ENCODE assay signal across 21 cellular contexts in genomic region chr6:95084867-95085266, GRCh38.
A peak's percentile ranks its signal among the peaks of the same experiment; 100 is the strongest.
DNase-seq lines count a peak whose midpoint lies in the region; ATAC-seq and TF ChIP-seq lines count a peak whose summit lies in the region.
"Had no signal": no experiment of that assay in that cellular context is flagged by ENCODE, and none has a peak within 500 bp of the region (broad histone marks: within the 10 kb centered on the region; RNA-seq: fewer than 3 reads in every experiment).

No MANE protein-coding gene starts in this region.

- H3K36me3 ChIP-seq in mesenchymal stem cell (ENCODE audit: control insufficient read depth in 1 of 2, insufficient read depth in 2 of 2, low read depth in 1 of 2, low read length in 2 of 2): no peaks in the 10 kb centered on the region
- no peaks in the 10 kb centered on the region for H3K36me3 ChIP-seq in vagina
- H3K36me3 ChIP-seq: Peyer's patch had no signal

- no peak overlapping the region for H3K9ac ChIP-seq in mesenchymal stem cell (ENCODE audit: low read length)

- H3K4me1 ChIP-seq in mesenchymal stem cell (ENCODE audit: control insufficient read depth, insufficient read depth, low read depth, low read length): no peaks in the 10 kb centered on the region
- H3K4me1 ChIP-seq in vagina: no peaks in the 10 kb centered on the region
- H3K4me1 ChIP-seq: Peyer's patch had no signal

- H3K23ac ChIP-seq in mesenchymal stem cell (ENCODE audit: low read length in 2 of 2): no peak overlapping the region

- H3K27me3 Mint-ChIP-seq in activated T-cell treated with anti-CD3 and anti-CD28 coated beads, Interleukin-2, amount 50 U/mL, for 72 hours (ENCODE audit: low read depth): no peaks in the 10 kb centered on the region
- H3K27me3 Mint-ChIP-seq: IgD-negative memory B cell had no signal

- intact Hi-C loops in Right ventricle myocardium superior (cut with DNase I): no loop called here
- intact Hi-C loops in left ventricle myocardium superior (cut with micrococcal nuclease): no loop called here
- intact Hi-C loops in vagina (cut with DNase I): no loop called here

- TF ChIP-seq POLR2A in vagina (IDR thresholded peaks at IDR 0.05): no peak

- H3K27me3 ChIP-seq in mesenchymal stem cell (ENCODE audit: control insufficient read depth in 1 of 2, insufficient read depth in 1 of 2, low read length in 2 of 2) (no peaks in the 10 kb centered on the region), vagina (no peaks in the 10 kb centered on the region)
- H3K27me3 ChIP-seq: Peyer's patch had no signal

- no peak overlapping the region for H3K27ac ChIP-seq in coronary artery
- H3K27ac ChIP-seq in mesenchymal stem cell (ENCODE audit: low read length, poor library complexity, severe bottlenecking): no peak overlapping the region
- H3K27ac ChIP-seq in vagina: no peak overlapping the region
- H3K27ac ChIP-seq: Peyer's patch had no signal

- no peaks in the 10 kb centered on the region for H3K36me3 Mint-ChIP-seq in activated T-cell treated with anti-CD3 and anti-CD28 coated beads, Interleukin-2, amount 50 U/mL, for 72 hours (ENCODE audit: insufficient read depth in 2 of 2)
- H3K36me3 Mint-ChIP-seq: CD8-positive, alpha-beta T cell; IgD-negative memory B cell had no signal

- no peak overlapping the region for H3K27ac Mint-ChIP-seq in activated T-cell treated with anti-CD3 and anti-CD28 coated beads, Interleukin-2, amount 50 U/mL, for 72 hours
- H3K27ac Mint-ChIP-seq: CD8-positive, alpha-beta T cell; IgD-negative memory B cell had no signal

- H3K14ac ChIP-seq in mesenchymal stem cell (ENCODE audit: low read length in 2 of 2): no peak overlapping the region

- H3K4me2 ChIP-seq in mesenchymal stem cell (ENCODE audit: low read length, poor library complexity, severe bottlenecking): no peak overlapping the region

- no peak overlapping the region for H2BK15ac ChIP-seq in mesenchymal stem cell (ENCODE audit: low read depth, poor library complexity, severe bottlenecking)

- 97% methylated on average over 19 of the region's 19 CpGs for WGBS in mesenchymal stem cell

- no peak overlapping the region for H3K18ac ChIP-seq in mesenchymal stem cell (ENCODE audit: low read depth in 1 of 2, low read length in 2 of 2)

- no peaks in the 10 kb centered on the region for H3K79me1 ChIP-seq in mesenchymal stem cell (replicated peaks; ENCODE audit: low read length, poor library complexity, severe bottlenecking)

- TF ChIP-seq CTCF in coronary artery (IDR thresholded peaks at IDR 0.05) (no peak), vagina (IDR thresholded peaks at IDR 0.05) (no peak)

- H2BK12ac ChIP-seq in mesenchymal stem cell (ENCODE audit: low read length in 2 of 2): no peak overlapping the region

- no peaks in the 10 kb centered on the region for H3K9me3 Mint-ChIP-seq in activated T-cell treated with anti-CD3 and anti-CD28 coated beads, Interleukin-2, amount 50 U/mL, for 72 hours
- H3K9me3 Mint-ChIP-seq: CD8-positive, alpha-beta T cell had no signal

- no peak overlapping the region for H3K4me3 Mint-ChIP-seq in activated T-cell treated with anti-CD3 and anti-CD28 coated beads, Interleukin-2, amount 50 U/mL, for 72 hours
- H3K4me3 Mint-ChIP-seq: CD8-positive, alpha-beta T cell; IgD-negative memory B cell had no signal

- H4K8ac ChIP-seq in mesenchymal stem cell (ENCODE audit: low read length): peak overlapping the region; percentile 7

- no peak overlapping the region for H3K4ac ChIP-seq in mesenchymal stem cell (ENCODE audit: low read depth in 1 of 2, low read length in 2 of 2)

- ATAC-seq in Right ventricle myocardium superior (ENCODE audit: poor library complexity) (no peak), left ventricle myocardium superior (no peak)
- no peak for ATAC-seq in activated T-cell treated with anti-CD3 and anti-CD28 coated beads, Interleukin-2, amount 50 U/mL, for 72 hours (replicated peaks in 1 of 2)
- ATAC-seq: CD8-positive, alpha-beta T cell had no signal

- no peak overlapping the region for H2BK5ac ChIP-seq in mesenchymal stem cell (ENCODE audit: low read depth, low read length, poor library complexity, severe bottlenecking)

- H2AFZ ChIP-seq in mesenchymal stem cell (ENCODE audit: low read depth, low read length): no peak overlapping the region

- H3K9me3 ChIP-seq in mesenchymal stem cell (ENCODE audit: control insufficient read depth, low read length) (no peaks in the 10 kb centered on the region), vagina (no peaks in the 10 kb centered on the region)
- H3K9me3 ChIP-seq: Peyer's patch had no signal

- DNase-seq in Right ventricle myocardium superior (peak; percentile 37), left ventricle myocardium superior (no peak), coronary artery (ENCODE audit: low spot score) (peak; percentile 55), mesenchymal stem cell (no peak), vagina (ENCODE audit: extremely low spot score in 2 of 2) (no peak)
- DNase-seq in activated CD4-positive, CD25-positive, alpha-beta regulatory T cell treated with anti-CD3 and anti-CD28 coated beads, Interleukin-2, amount 50 U/mL, for 72 hours: no peak
- no peak for DNase-seq in stimulated activated CD4-positive, alpha-beta T cell treated with anti-CD3 and anti-CD28 coated beads, Interleukin-2, amount 100 ng/mL, for 24 hours
- no peak for DNase-seq in activated T-cell treated with anti-CD3 and anti-CD28 coated beads, Interleukin-2, amount 50 U/mL, for 72 hours
- DNase-seq: AML-193; C1 segment of cervical spinal cord; CD8-positive, alpha-beta T cell; DND-41; GOT3; NCI-H1105 treated with DMSO at 0.1 percent for 48 hours; NCI-H2029 treated with DMSO at 0.1 percent for 48 hours; NCI-H2171; NCI-H345; NCI-H524; NCI-H82 had no signal

- H2AK5ac ChIP-seq in mesenchymal stem cell (ENCODE audit: low read length, severe bottlenecking): no peak overlapping the region

- H3K4me1 Mint-ChIP-seq in activated T-cell treated with anti-CD3 and anti-CD28 coated beads, Interleukin-2, amount 50 U/mL, for 72 hours (ENCODE audit: low read depth): no peaks in the 10 kb centered on the region
- H3K4me1 Mint-ChIP-seq: IgD-negative memory B cell had no signal

- H4K91ac ChIP-seq in mesenchymal stem cell (ENCODE audit: low read length): no peak overlapping the region

- H2BK120ac ChIP-seq in mesenchymal stem cell (ENCODE audit: low read depth, low read length): no peak overlapping the region

- H3K4me3 ChIP-seq in coronary artery (no peak overlapping the region), mesenchymal stem cell (ENCODE audit: insufficient read depth in 1 of 2, low read depth in 1 of 2, low read length in 2 of 2) (no peak overlapping the region), vagina (no peak overlapping the region)
- H3K4me3 ChIP-seq: Peyer's patch had no signal

Comparison
In these comparisons a context has a peak if more than half of its experiments do, and no peak if none do; other contexts are left out.
1. DNase-seq: peak in Right ventricle myocardium superior (single experiment) and coronary artery (single experiment); none in left ventricle myocardium superior (single experiment), mesenchymal stem cell (single experiment), activated CD4-positive, CD25-positive, alpha-beta regulatory T cell treated with anti-CD3 and anti-CD28 coated beads, Interleukin-2, amount 50 U/mL, for 72 hours (single experiment), stimulated activated CD4-positive, alpha-beta T cell treated with anti-CD3 and anti-CD28 coated beads, Interleukin-2, amount 100 ng/mL, for 24 hours (0 of 2), vagina (0 of 2) and activated T-cell treated with anti-CD3 and anti-CD28 coated beads, Interleukin-2, amount 50 U/mL, for 72 hours (0 of 2).